8 cellular contexts compared by ENCODE assay signal in the genomic region with DNA sequence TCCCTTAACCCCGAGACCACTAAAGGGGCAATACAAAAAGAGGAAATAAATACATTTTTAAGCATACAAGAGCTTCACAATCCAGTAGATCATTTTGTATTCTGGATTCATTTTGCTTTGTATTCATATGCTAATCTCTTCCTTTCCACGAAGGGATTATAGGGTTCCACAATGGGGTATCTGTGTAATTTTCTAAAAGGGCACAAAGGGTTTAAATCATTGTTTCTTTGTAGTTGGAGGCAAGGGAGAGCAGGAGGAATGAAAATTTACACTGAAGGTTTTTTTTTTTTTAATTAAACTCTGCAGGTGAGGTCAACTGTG. TPM values are rescaled to one million over a fixed set of nuclear protein-coding genes. Genes with fewer than 3 reads are reported as not detected.
A peak's percentile ranks its signal among the peaks of the same experiment; 100 is the strongest.
DNase-seq lines count a peak whose midpoint lies in the region; ATAC-seq and TF ChIP-seq lines count a peak whose summit lies in the region.

No MANE protein-coding gene starts in this region.

- peaks cover 2% of the 10 kb centered on the region for H3K36me3 Mint-ChIP-seq in mesothelial cell of epicardium

- H3K9me3 Mint-ChIP-seq in mesothelial cell of epicardium, result no peaks in the 10 kb centered on the region

- H3K27ac ChIP-seq in right atrium auricular region (peak overlapping the region; percentile 99 to 100), brain microvascular endothelial cell (peak overlapping the region; percentile 92)

- in situ Hi-C loops in brain microvascular endothelial cell (cut with HindIII; ENCODE audit: low pct_ligation_motif_present, low sequenced_read_pairs), result no loop called here

- H3K4me3 ChIP-seq in right atrium auricular region, result peak overlapping the region; percentile 40 to 93
- peak overlapping the region; percentile 97 for H3K4me3 ChIP-seq in brain microvascular endothelial cell (ENCODE audit: low read depth, low read length)

- H3K27me3 ChIP-seq in right atrium auricular region (no peaks in the 10 kb centered on the region), brain microvascular endothelial cell (replicated peaks) (no peaks in the 10 kb centered on the region)

- H3K27ac Mint-ChIP-seq in mesothelial cell of epicardium, result peak overlapping the region; percentile 99

- peaks cover 27% of the 10 kb centered on the region for H3K4me1 Mint-ChIP-seq in mesothelial cell of epicardium

- H3K9me3 ChIP-seq in right atrium auricular region, result no peaks in the 10 kb centered on the region

- ATAC-seq in left cardiac atrium (no peak), HG03139 (IDR thresholded peaks at IDR 0.05; ENCODE audit: unreplicated experiment) (no peak)

- DNase-seq in right atrium auricular region (ENCODE audit: low spot score), result no peak
- no peak for DNase-seq in left cardiac atrium
- DNase-seq in brain microvascular endothelial cell, result no peak
- DNase-seq in mesothelial cell of epicardium (ENCODE audit: low spot score in 2 of 2, unreplicated experiment in 2 of 2), result no peak
- DNase-seq in GOT3 (lab: John Stamatoyannopoulos, UW), result no peak
- DNase-seq in NCI-H1436 (lab: John Stamatoyannopoulos, UW), result no peak
- no peak for DNase-seq in NCI-H2227 treated with DMSO at 0.1 percent for 48 hours (lab: John Stamatoyannopoulos, UW)

- peaks cover 15% of the 10 kb centered on the region for H3K36me3 ChIP-seq in right atrium auricular region
- peaks cover 7% of the 10 kb centered on the region for H3K36me3 ChIP-seq in brain microvascular endothelial cell (replicated peaks)

- H3K4me1 ChIP-seq in right atrium auricular region, result peaks cover 0 to 26% of the 10 kb centered on the region in 2 donors

- H3K4me3 Mint-ChIP-seq in mesothelial cell of epicardium, result peak overlapping the region; percentile 100

- TF ChIP-seq CTCF in right atrium auricular region (IDR thresholded peaks at IDR 0.05), result no peak
- no peak for TF ChIP-seq CTCF in brain microvascular endothelial cell (IDR thresholded peaks at IDR 0.05; ENCODE audit: low read depth, low read length, missing control alignments)
- TF ChIP-seq CTCF in mesothelial cell of epicardium (IDR thresholded peaks at IDR 0.05; ENCODE audit: unreplicated experiment), result no peak

- intact Hi-C loops in left cardiac atrium (cut with DNase I), result loop anchor here in 1 of 2 donors (5.0 kb wide), 1 partner anchor 147 kb away; no protein-coding TSS in a partner anchor

- no peaks in the 10 kb centered on the region for H3K27me3 Mint-ChIP-seq in mesothelial cell of epicardium (ENCODE audit: low read depth)

RNA-seq across cellular contexts. Expression of a gene that starts 0.6 kb away (rescaled TPM):
- total RNA-seq in right atrium auricular region, result 10 to 100 TPM; 25.4 to 27.0 TPM
- total RNA-seq in left cardiac atrium, result 10 to 100 TPM; 31.8 to 48.3 TPM
- 59.8 to 72.7 TPM (median 62.3 TPM) in 3 replicates for total RNA-seq in mesothelial cell of epicardium

RNA-seq across cellular contexts. Expression of a gene that starts 47.9 kb away (rescaled TPM):
- total RNA-seq in right atrium auricular region (not detected), left cardiac atrium (not detected), mesothelial cell of epicardium (not detected in 3 replicates)
